Comparison of ENCODE assay signal across 14 cellular contexts in genomic region chr18:39435986-39436385, GRCh38.
DNase-seq lines count a peak whose midpoint lies in the region; ATAC-seq and TF ChIP-seq lines count a peak whose summit lies in the region.
"Had no signal": no experiment of that assay in that cellular context is flagged by ENCODE, and none has a peak within 500 bp of the region (broad histone marks: within the 10 kb centered on the region; RNA-seq: fewer than 3 reads in every experiment).

No MANE protein-coding gene starts in this region.

- DNase-seq in HCEC 1CT = peak; percentile 20
- DNase-seq in M059J (ENCODE audit: low read depth) = peak; percentile 54
- peak; percentile 52 for DNase-seq in kidney tubule cell (ENCODE audit: low spot score)
- no peak for DNase-seq in superior temporal gyrus (ENCODE audit: extremely low spot score)
- DNase-seq in body of pancreas = no peak
- DNase-seq: CD8-positive, alpha-beta T cell; COR-L47; DMS153; DND-41; GF-D8; HFFc6 had no signal

- WGBS in body of pancreas, 2 donors = 26 to 41% methylated on average over 1 of the region's 1 CpG

- H3K4me1 ChIP-seq in body of pancreas = no peaks in the 10 kb centered on the region
- H3K4me1 ChIP-seq: A549 had no signal

- no peak for ATAC-seq in HG03457 (IDR thresholded peaks at IDR 0.05; ENCODE audit: unreplicated experiment)
- no peak for ATAC-seq in GM18909 (IDR thresholded peaks at IDR 0.05; ENCODE audit: poor library complexity, unreplicated experiment)
- no peak for ATAC-seq in body of pancreas
- ATAC-seq: A549; CD8-positive, alpha-beta T cell had no signal

- intact Hi-C loops in body of pancreas (cut with DNase I) = no loop called here

- H3K4me3 ChIP-seq in body of pancreas = no peak overlapping the region
- H3K4me3 ChIP-seq: A549 had no signal

- no peak for TF ChIP-seq CTCF in body of pancreas (IDR thresholded peaks at IDR 0.05)

- no peak overlapping the region for H3K27ac ChIP-seq in body of pancreas
- H3K27ac ChIP-seq: A549 had no signal

- H3K36me3 ChIP-seq in body of pancreas (replicated peaks in 1 of 2; ENCODE audit: insufficient read depth in 1 of 2, low read depth in 2 of 2) = no peaks in the 10 kb centered on the region

- no peaks in the 10 kb centered on the region for H3K9me3 ChIP-seq in body of pancreas
- H3K9me3 ChIP-seq: A549 had no signal

- no peak for TF ChIP-seq POLR2A in body of pancreas (IDR thresholded peaks at IDR 0.05)

- H3K27me3 ChIP-seq in body of pancreas = no peaks in the 10 kb centered on the region

Comparison
In these comparisons a context has a peak if more than half of its experiments do, and no peak if none do; other contexts are left out.
1. DNase-seq: peak in HCEC 1CT (single experiment), M059J (single experiment) and kidney tubule cell (single experiment); none in superior temporal gyrus (single experiment) and body of pancreas (0 of 4).